ENCODE assay signal across 18 cellular contexts in the genomic region with DNA sequence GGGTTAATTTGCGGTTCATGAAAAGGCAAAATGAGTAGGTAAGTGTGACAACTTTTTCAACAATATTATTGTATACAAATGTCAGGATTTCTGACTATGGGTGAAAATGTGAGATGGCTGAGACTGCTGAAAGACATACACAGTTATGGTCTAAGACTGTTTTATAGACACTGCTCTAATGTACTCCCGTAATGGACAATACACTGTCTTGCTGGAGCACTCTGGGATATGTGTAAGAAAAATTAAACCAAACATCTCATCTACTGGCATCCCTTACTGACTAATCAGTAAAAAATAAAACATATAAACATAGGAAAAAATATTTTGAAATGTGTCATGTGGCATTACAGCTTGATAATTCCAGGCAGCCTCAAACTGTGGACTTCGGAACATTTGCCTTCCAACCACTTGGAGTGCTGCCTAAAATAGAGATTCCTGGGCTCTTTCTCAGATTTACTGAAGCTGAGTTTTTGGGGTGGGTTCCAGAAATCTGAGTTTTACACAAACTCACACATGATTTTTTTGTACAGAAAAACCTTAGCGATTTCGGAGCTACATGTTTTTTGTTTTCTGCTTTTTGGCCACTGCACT.
A peak's percentile ranks its signal among the peaks of the same experiment; 100 is the strongest.
DNase-seq lines count a peak whose midpoint lies in the region; ATAC-seq and TF ChIP-seq lines count a peak whose summit lies in the region.
"Had no signal": no experiment of that assay in that cellular context is flagged by ENCODE, and none has a peak within 500 bp of the region (broad histone marks: within the 10 kb centered on the region; RNA-seq: fewer than 3 reads in every experiment).

No MANE protein-coding gene starts in this region.

- no peak overlapping the region for H3K9ac ChIP-seq in skeletal muscle satellite cell (ENCODE audit: low read depth, low read length)

- H3K27ac Mint-ChIP-seq in immature natural killer cell, result no peak overlapping the region
- H3K27ac Mint-ChIP-seq: activated CD4-positive, alpha-beta memory T cell treated with anti-CD3 and anti-CD28 coated beads, Interleukin-2, amount 10 ng/mL, durations not matched to agents 7 days and 5 days; activated naive CD8-positive, alpha-beta T cell treated with anti-CD3 and anti-CD28 coated beads, Interleukin-2, amount 50 U/mL, for 24 hours; activated T-helper 1 cell treated with anti-CD3 and anti-CD28 coated beads, Interleukin-12 subunit alpha, Interleukin-12 subunit beta, Interleukin-2, Interleukin-4 antibody, amounts not matched to agents 30 ng/mL and 10 ng/mL and 1 ng/mL, durations not matched to agents 14 hours and 24 hours and 36 hours had no signal

- H3K4me1 ChIP-seq in skeletal muscle satellite cell (ENCODE audit: control insufficient read depth, insufficient read depth, low read length), result peaks cover 4% of the 10 kb centered on the region
- no peaks in the 10 kb centered on the region for H3K4me1 ChIP-seq in lower lobe of right lung

- H3K36me3 ChIP-seq in skeletal muscle satellite cell (ENCODE audit: insufficient read depth, low read length) (peaks cover 5% of the 10 kb centered on the region), lower lobe of right lung (peaks cover 7% of the 10 kb centered on the region)

- ATAC-seq in left ventricle myocardium superior, result peak; percentile 26
- no peak for ATAC-seq in lower lobe of right lung
- ATAC-seq: activated naive CD8-positive, alpha-beta T cell treated with anti-CD3 and anti-CD28 coated beads, Interleukin-2, amount 50 U/mL, for 24 hours; HCT116 had no signal

- H3K4me2 ChIP-seq in skeletal muscle satellite cell (ENCODE audit: low read length), result peak overlapping the region; percentile 32

- in situ Hi-C loops in astrocyte of the cerebellum (cut with HindIII; ENCODE audit: low sequenced_read_pairs), result no loop called here

- H3K4me3 ChIP-seq in astrocyte of the cerebellum (ENCODE audit: low read depth, low read length) (no peak overlapping the region), skeletal muscle satellite cell (ENCODE audit: low read length) (no peak overlapping the region), lower lobe of right lung (no peak overlapping the region)
- H3K4me3 ChIP-seq: esophagus squamous epithelium had no signal

- peaks cover 0 to 14% (median 8%) of the 10 kb centered on the region in 3 donors for H3K36me3 Mint-ChIP-seq in immature natural killer cell

- no peaks in the 10 kb centered on the region for H3K27me3 Mint-ChIP-seq in immature natural killer cell (ENCODE audit: low read depth in 3 of 3)
- H3K27me3 Mint-ChIP-seq: activated CD4-positive, alpha-beta memory T cell treated with anti-CD3 and anti-CD28 coated beads, Interleukin-2, amount 10 ng/mL, durations not matched to agents 7 days and 5 days; activated naive CD8-positive, alpha-beta T cell treated with anti-CD3 and anti-CD28 coated beads, Interleukin-2, amount 50 U/mL, for 24 hours; CD8-positive, alpha-beta memory T cell had no signal

- no peak overlapping the region for H3K27ac ChIP-seq in lower lobe of right lung

- no peak overlapping the region for H3K4me3 Mint-ChIP-seq in immature natural killer cell
- H3K4me3 Mint-ChIP-seq: activated CD4-positive, alpha-beta memory T cell treated with anti-CD3 and anti-CD28 coated beads, Interleukin-2, amount 10 ng/mL, durations not matched to agents 7 days and 5 days; activated naive CD8-positive, alpha-beta T cell treated with anti-CD3 and anti-CD28 coated beads, Interleukin-2, amount 50 U/mL, for 24 hours; activated T-helper 1 cell treated with anti-CD3 and anti-CD28 coated beads, Interleukin-12 subunit alpha, Interleukin-12 subunit beta, Interleukin-2, Interleukin-4 antibody, amounts not matched to agents 30 ng/mL and 10 ng/mL and 1 ng/mL, durations not matched to agents 14 hours and 24 hours and 36 hours; CD8-positive, alpha-beta memory T cell had no signal

- no peaks in the 10 kb centered on the region for H3K27me3 ChIP-seq in skeletal muscle satellite cell (ENCODE audit: control insufficient read depth, insufficient read depth, low read length)
- H3K27me3 ChIP-seq in lower lobe of right lung (ENCODE audit: low read depth), result no peaks in the 10 kb centered on the region
- H3K27me3 ChIP-seq: esophagus squamous epithelium had no signal

- no peaks in the 10 kb centered on the region for H3K9me3 Mint-ChIP-seq in immature natural killer cell
- H3K9me3 Mint-ChIP-seq: activated CD4-positive, alpha-beta memory T cell treated with anti-CD3 and anti-CD28 coated beads, Interleukin-2, amount 10 ng/mL, durations not matched to agents 7 days and 5 days; activated naive CD8-positive, alpha-beta T cell treated with anti-CD3 and anti-CD28 coated beads, Interleukin-2, amount 50 U/mL, for 24 hours; activated T-helper 1 cell treated with anti-CD3 and anti-CD28 coated beads, Interleukin-12 subunit alpha, Interleukin-12 subunit beta, Interleukin-2, Interleukin-4 antibody, amounts not matched to agents 30 ng/mL and 10 ng/mL and 1 ng/mL, durations not matched to agents 14 hours and 24 hours and 36 hours; CD8-positive, alpha-beta memory T cell had no signal

- DNase-seq in GM04503 (ENCODE audit: low read depth) (peak; percentile 87), astrocyte of the cerebellum (ENCODE audit: low read depth) (peak; percentile 84), left ventricle myocardium superior (no peak), NCI-H748 (lab: John Stamatoyannopoulos, UW; ENCODE audit: unreplicated experiment) (no peak), lower lobe of right lung (no peak), amygdala (lab: John Stamatoyannopoulos, UW) (no peak), immature natural killer cell (no peak)
- DNase-seq: activated CD4-positive, alpha-beta memory T cell treated with anti-CD3 and anti-CD28 coated beads, Interleukin-2, amount 10 ng/mL, durations not matched to agents 7 days and 5 days; activated naive CD8-positive, alpha-beta T cell treated with anti-CD3 and anti-CD28 coated beads, Interleukin-2, amount 50 U/mL, for 24 hours; CD8-positive, alpha-beta memory T cell; esophagus squamous epithelium; midbrain; NCI-H1105 treated with DMSO at 0.1 percent for 48 hours; NCI-H345; stimulated activated CD4-positive, alpha-beta T cell treated with anti-CD3 and anti-CD28 coated beads, Interleukin-12 subunit alpha, Interleukin-12 subunit beta, amount 100 ng/mL, for 4 hours had no signal

- no peaks in the 10 kb centered on the region for H3K4me1 Mint-ChIP-seq in immature natural killer cell
- H3K4me1 Mint-ChIP-seq: activated CD4-positive, alpha-beta memory T cell treated with anti-CD3 and anti-CD28 coated beads, Interleukin-2, amount 10 ng/mL, durations not matched to agents 7 days and 5 days; activated naive CD8-positive, alpha-beta T cell treated with anti-CD3 and anti-CD28 coated beads, Interleukin-2, amount 50 U/mL, for 24 hours; CD8-positive, alpha-beta memory T cell had no signal

- H3K9me3 ChIP-seq in skeletal muscle satellite cell (replicated peaks; ENCODE audit: low read length) (no peaks in the 10 kb centered on the region), lower lobe of right lung (no peaks in the 10 kb centered on the region)
- H3K9me3 ChIP-seq: esophagus squamous epithelium had no signal

- intact Hi-C loops in left ventricle myocardium superior (cut with micrococcal nuclease) (loop anchor here (10.0 kb wide), 1 partner anchor 445 kb away; no protein-coding TSS in a partner anchor), lower lobe of right lung (cut with DNase I) (no loop called here)

- TF ChIP-seq CTCF in astrocyte of the cerebellum (IDR thresholded peaks at IDR 0.05; ENCODE audit: low read depth, low read length, missing control alignments) (peak; percentile 15), lower lobe of right lung (IDR thresholded peaks at IDR 0.05) (no peak)

Comparison
In these comparisons a context has a peak if more than half of its experiments do, and no peak if none do; other contexts are left out.
1. DNase-seq: peak in GM04503 (single experiment) and astrocyte of the cerebellum (single experiment); none in left ventricle myocardium superior (single experiment), NCI-H748 (single experiment), lower lobe of right lung (single experiment), amygdala (0 of 56) and immature natural killer cell (0 of 3).